17 cellular contexts compared by ENCODE assay signal in genomic region chr10:101452593-101452992, GRCh38.
DNase-seq lines count a peak whose midpoint lies in the region; ATAC-seq and TF ChIP-seq lines count a peak whose summit lies in the region.
"Had no signal": no experiment of that assay in that cellular context is flagged by ENCODE, and none has a peak within 500 bp of the region (broad histone marks: within the 10 kb centered on the region; RNA-seq: fewer than 3 reads in every experiment).

No MANE protein-coding gene starts in this region.

- no peaks in the 10 kb centered on the region for H3K9me3 Mint-ChIP-seq in neural progenitor cell
- H3K9me3 Mint-ChIP-seq: CD14-positive monocyte; CD8-positive, alpha-beta memory T cell; GM23338; H9; IgD-negative memory B cell had no signal

- no peak overlapping the region for H3K4me3 Mint-ChIP-seq in neural progenitor cell
- H3K4me3 Mint-ChIP-seq: CD14-positive monocyte, GM23338, H9, IgD-negative memory B cell had no signal

- no peak overlapping the region for H3K27ac Mint-ChIP-seq in neural progenitor cell
- H3K27ac Mint-ChIP-seq: CD14-positive monocyte, GM23338, H9, IgD-negative memory B cell had no signal

- TF ChIP-seq CTCF in HEK293 (tag by site-specific recombination; IDR thresholded peaks at IDR 0.05) (no peak), neural progenitor cell (IDR thresholded peaks at IDR 0.05) (no peak)

- H3K9ac ChIP-seq in neural progenitor cell: no peak overlapping the region
- H3K9ac ChIP-seq: KMS-11 had no signal

- H3K4me1 ChIP-seq in HEK293 (ENCODE audit: control insufficient read depth, insufficient read depth, low read length) (peaks cover 64% of the 10 kb centered on the region), neural progenitor cell (peaks cover 45% of the 10 kb centered on the region)
- H3K4me1 ChIP-seq: A549, Caco-2 had no signal

- CTCF ChIA-PET in HEK293 (lab: Yijun Ruan, JAX): interaction anchor here (1.1 to 5.2 kb wide), 4 partner anchors 7 to 239 kb away, joined by 3 to 44 read pairs (median 23); no protein-coding TSS in a partner anchor

- H3K9me3 ChIP-seq in HEK293 (ENCODE audit: control insufficient read depth, insufficient read depth, low read depth, low read length): no peaks in the 10 kb centered on the region
- H3K9me3 ChIP-seq in neural progenitor cell (ENCODE audit: low read depth): no peaks in the 10 kb centered on the region
- H3K9me3 ChIP-seq: A549, BE2C, Caco-2 had no signal

- H3K27ac ChIP-seq in HEK293 (ENCODE audit: extremely low read depth, low read depth, low read length): no peak overlapping the region
- no peak overlapping the region for H3K27ac ChIP-seq in neural progenitor cell
- H3K27ac ChIP-seq: A549, KMS-11 had no signal

- H3K27me3 Mint-ChIP-seq in neural progenitor cell (ENCODE audit: insufficient read depth, low read depth): peaks cover 2% of the 10 kb centered on the region
- H3K27me3 Mint-ChIP-seq: CD8-positive, alpha-beta memory T cell had no signal

- peak overlapping the region; percentile 4 for H3K4me2 ChIP-seq in neural progenitor cell
- H3K4me2 ChIP-seq: A549, GM23338, KMS-11 had no signal

- H4K20me1 ChIP-seq in neural progenitor cell (ENCODE audit: low read depth): no peaks in the 10 kb centered on the region

- no peaks in the 10 kb centered on the region for H3K36me3 Mint-ChIP-seq in neural progenitor cell

- H2AFZ ChIP-seq in neural progenitor cell (replicated peaks): no peak overlapping the region
- H2AFZ ChIP-seq: GM23338 had no signal

- no peaks in the 10 kb centered on the region for H3K36me3 ChIP-seq in HEK293 (ENCODE audit: control insufficient read depth in 2 of 2, insufficient read depth in 1 of 2, low read length in 2 of 2)
- H3K36me3 ChIP-seq in neural progenitor cell: no peaks in the 10 kb centered on the region
- H3K36me3 ChIP-seq: BE2C had no signal

- H3F3A ChIP-seq in neural progenitor cell (ENCODE audit: low read depth): no peaks in the 10 kb centered on the region

- H3K4me3 ChIP-seq in HEK293 (ENCODE audit: low read depth, low read length) (no peak overlapping the region), neural progenitor cell (no peak overlapping the region)
- H3K4me3 ChIP-seq: A549, GM23338 had no signal

- peaks cover 24% of the 10 kb centered on the region for H3K4me1 Mint-ChIP-seq in neural progenitor cell
- H3K4me1 Mint-ChIP-seq: GM23338, H9 had no signal

- ATAC-seq in HG03095 (IDR thresholded peaks at IDR 0.05; ENCODE audit: unreplicated experiment) (no peak), HG03571 (IDR thresholded peaks at IDR 0.05; ENCODE audit: unreplicated experiment) (no peak)
- ATAC-seq: A549, GM23338 had no signal

- peak; percentile 79 for DNase-seq in NCI-H82 treated with DMSO at 0.1 percent for 48 hours (lab: John Stamatoyannopoulos, UW; ENCODE audit: unreplicated experiment)
- DNase-seq in amniotic epithelial cell (ENCODE audit: low read depth): peak; percentile 10
- no peak for DNase-seq in neural progenitor cell (ENCODE audit: low spot score)
- no peak for DNase-seq in NCI-H345 (lab: John Stamatoyannopoulos, UW)
- DNase-seq in NCI-H2171 treated with DMSO at 0.1 percent for 48 hours (lab: John Stamatoyannopoulos, UW): no peak
- DNase-seq: BE2C; Caco-2; CD8-positive, alpha-beta memory T cell; H9 had no signal

- no peaks in the 10 kb centered on the region for H3K79me2 ChIP-seq in neural progenitor cell (ENCODE audit: low read depth)

- no peaks in the 10 kb centered on the region for H3K27me3 ChIP-seq in neural progenitor cell
- H3K27me3 ChIP-seq: BE2C had no signal

- POLR2A ChIA-PET in HEK293 (lab: Yijun Ruan, JAX): no interaction called here

TF ChIP-seq in HEK293, 187 proteins besides CTCF, POLR2A, EP300 and RAD21:
- TF ChIP-seq ZNF600 (tag by site-specific recombination; IDR thresholded peaks at IDR 0.05): no peak
- peak; percentile 74 for TF ChIP-seq WT1 (tag by site-specific recombination; IDR thresholded peaks at IDR 0.05)

Comparison
In these comparisons a context has a peak if more than half of its experiments do, and no peak if none do; other contexts are left out.
1. DNase-seq: peak in NCI-H82 treated with DMSO at 0.1 percent for 48 hours (single experiment) and amniotic epithelial cell (single experiment); none in neural progenitor cell (single experiment), NCI-H345 (single experiment) and NCI-H2171 treated with DMSO at 0.1 percent for 48 hours (single experiment).